15 cellular contexts compared by ENCODE assay signal in the genomic region with DNA sequence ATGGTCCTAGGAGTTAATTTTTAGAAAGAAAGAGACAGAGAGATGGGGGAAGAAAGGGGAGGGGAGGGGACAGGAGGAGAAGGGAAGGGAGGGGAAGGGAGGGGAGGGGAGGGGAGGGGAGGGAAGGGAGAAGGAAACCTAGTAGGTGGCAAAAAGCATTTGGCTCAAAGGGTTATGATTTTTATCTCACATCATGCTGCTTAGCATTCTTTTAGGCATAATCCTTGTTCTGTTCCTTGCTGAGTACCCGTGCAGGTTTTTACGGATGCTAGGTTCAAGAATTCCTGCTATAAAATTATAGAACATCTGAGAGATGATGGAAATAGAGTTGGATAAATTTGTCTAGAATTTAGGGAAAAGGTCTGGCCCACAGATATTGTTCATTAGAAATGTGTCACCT.
"Had no signal": no experiment of that assay in that cellular context is flagged by ENCODE, and none has a peak within 500 bp of the region (broad histone marks: within the 10 kb centered on the region; RNA-seq: fewer than 3 reads in every experiment).

No MANE protein-coding gene starts in this region.

- H3K9me3 Mint-ChIP-seq: natural killer cell treated with Interleukin-12 subunit alpha and Interleukin-12 subunit beta and Interleukin-15 and Interleukin-18, amount 100 ng/mL, for 72 hours; stimulated activated memory B cell treated with anti-CD40 and anti-IgM and Interleukin-4, amounts not matched to agents 10 μg/mL and 1 μg/mL and 100 μg/mL, for 72 hours; type B pancreatic cell had no signal

- H3K4me1 Mint-ChIP-seq: stimulated activated memory B cell treated with anti-CD40 and anti-IgM and Interleukin-4, amounts not matched to agents 10 μg/mL and 1 μg/mL and 100 μg/mL, for 72 hours had no signal

- H3K36me3 Mint-ChIP-seq: natural killer cell treated with Interleukin-12 subunit alpha and Interleukin-12 subunit beta and Interleukin-15 and Interleukin-18, amount 100 ng/mL, for 72 hours; stimulated activated memory B cell treated with anti-CD40 and anti-IgM and Interleukin-4, amounts not matched to agents 10 μg/mL and 1 μg/mL and 100 μg/mL, for 72 hours; type B pancreatic cell had no signal

- H3K4me3 ChIP-seq: gastrocnemius medialis, mucosa of descending colon, SK-N-MC, smooth muscle cell had no signal

- ATAC-seq: gastrocnemius medialis; left lobe of liver; mucosa of descending colon; natural killer cell treated with Interleukin-12 subunit alpha and Interleukin-12 subunit beta and Interleukin-15 and Interleukin-18, amount 100 ng/mL, for 72 hours; right cardiac atrium; stimulated activated memory B cell treated with anti-CD40 and anti-IgM and Interleukin-4, amounts not matched to agents 10 μg/mL and 1 μg/mL and 100 μg/mL, for 72 hours had no signal

- H3K4me3 Mint-ChIP-seq: natural killer cell treated with Interleukin-12 subunit alpha and Interleukin-12 subunit beta and Interleukin-15 and Interleukin-18, amount 100 ng/mL, for 72 hours; stimulated activated memory B cell treated with anti-CD40 and anti-IgM and Interleukin-4, amounts not matched to agents 10 μg/mL and 1 μg/mL and 100 μg/mL, for 72 hours; type B pancreatic cell had no signal

- H3K27ac Mint-ChIP-seq: natural killer cell treated with Interleukin-12 subunit alpha and Interleukin-12 subunit beta and Interleukin-15 and Interleukin-18, amount 100 ng/mL, for 72 hours; progenitor cell of endocrine pancreas; stimulated activated memory B cell treated with anti-CD40 and anti-IgM and Interleukin-4, amounts not matched to agents 10 μg/mL and 1 μg/mL and 100 μg/mL, for 72 hours; type B pancreatic cell had no signal

- DNase-seq: activated CD4-positive, CD25-positive, alpha-beta regulatory T cell; activated CD8-positive, alpha-beta memory T cell treated with anti-CD3 and anti-CD28 coated beads for 24 hours; gastrocnemius medialis; islet precursor cell; mucosa of descending colon; nucleus accumbens; right cardiac atrium; substantia nigra had no signal
